In the genomic region with DNA sequence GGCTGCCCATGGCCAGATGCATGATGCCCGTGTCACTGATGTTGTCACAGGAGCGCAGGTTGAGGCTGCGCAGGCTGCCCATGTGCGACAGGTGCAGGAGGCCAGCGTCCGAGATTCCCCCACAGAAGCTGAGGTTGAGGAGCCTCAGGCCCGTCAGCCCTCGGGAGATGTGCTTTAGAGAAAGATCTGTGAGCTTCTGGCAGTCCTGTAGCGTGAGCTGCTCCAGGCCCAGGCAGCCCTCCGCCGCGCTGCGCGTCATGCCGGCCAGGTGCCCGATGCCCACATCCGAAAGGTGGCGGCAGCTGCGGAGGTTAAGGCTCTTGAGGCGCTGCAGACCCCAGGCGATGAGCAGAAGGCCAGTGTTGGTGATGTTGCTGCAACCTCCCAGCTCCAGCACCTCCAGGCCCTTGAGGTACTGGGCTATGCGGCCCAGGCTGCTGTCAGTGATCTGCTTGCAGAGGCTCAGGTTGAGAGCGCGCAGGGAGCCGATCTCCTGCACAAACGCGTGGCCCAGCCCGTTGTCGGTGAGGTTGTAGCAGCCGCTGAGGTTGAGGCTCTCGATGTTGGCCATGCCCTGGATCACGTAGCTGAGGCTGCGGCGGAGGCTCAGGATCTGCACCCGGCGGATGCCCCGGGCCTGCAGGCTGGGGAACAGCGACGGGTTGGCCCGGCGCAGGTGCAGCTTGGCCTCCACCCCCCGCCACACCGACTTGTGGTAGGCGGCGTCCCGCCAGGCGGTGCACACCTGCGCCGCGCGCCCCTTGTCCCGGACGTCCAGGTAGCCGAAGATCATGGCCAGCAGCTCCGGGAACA, we compare ENCODE assay signal across 8 cellular contexts. TPM values are rescaled to one million over a fixed set of nuclear protein-coding genes. Genes with fewer than 3 reads are reported as not detected.
A peak's percentile ranks its signal among the peaks of the same experiment; 100 is the strongest.
DNase-seq lines count a peak whose midpoint lies in the region; ATAC-seq and TF ChIP-seq lines count a peak whose summit lies in the region.

No MANE protein-coding gene starts in this region.

- peak overlapping the region; percentile 86 for H3K4me3 ChIP-seq in GM12875 (ENCODE audit: low read depth, low read length)
- peak overlapping the region; percentile 73 for H3K4me3 ChIP-seq in HFF-Myc (replicated peaks; ENCODE audit: low read depth, low read length)
- peak overlapping the region; percentile 83 for H3K4me3 ChIP-seq in effector memory CD4-positive, alpha-beta T cell (ENCODE audit: insufficient read depth, low read depth, low read length, poor library complexity, severe bottlenecking)
- H3K4me3 ChIP-seq in mucosa of descending colon, result peak overlapping the region; percentile 45
- peak overlapping the region; percentile 79 to 91 for H3K4me3 ChIP-seq in stomach smooth muscle (ENCODE audit: low read length in 2 of 2)

- peaks cover 37% of the 10 kb centered on the region for H3K4me1 Mint-ChIP-seq in activated CD4-positive, alpha-beta memory T cell treated with anti-CD3 and anti-CD28 coated beads for 36 hours (ENCODE audit: low read depth)

- no peaks in the 10 kb centered on the region for H3K27me3 Mint-ChIP-seq in activated CD4-positive, alpha-beta memory T cell treated with anti-CD3 and anti-CD28 coated beads for 36 hours

- no peaks in the 10 kb centered on the region for H3K36me3 ChIP-seq in effector memory CD4-positive, alpha-beta T cell (ENCODE audit: control insufficient read depth, insufficient read depth, low read length)
- H3K36me3 ChIP-seq in mucosa of descending colon (ENCODE audit: low read depth), result no peaks in the 10 kb centered on the region
- no peaks in the 10 kb centered on the region for H3K36me3 ChIP-seq in stomach smooth muscle (ENCODE audit: control insufficient read depth in 2 of 2, insufficient read depth in 2 of 2, low read length in 2 of 2)

- H3K9ac ChIP-seq in stomach smooth muscle (ENCODE audit: low read length in 2 of 2), result peak overlapping the region; percentile 52 to 58

- H3K9me3 Mint-ChIP-seq in activated CD4-positive, alpha-beta memory T cell treated with anti-CD3 and anti-CD28 coated beads for 36 hours, result no peaks in the 10 kb centered on the region

- peak overlapping the region; percentile 91 for H3K27ac Mint-ChIP-seq in activated CD4-positive, alpha-beta memory T cell treated with anti-CD3 and anti-CD28 coated beads for 36 hours

- peak overlapping the region; percentile 58 for H3K27ac ChIP-seq in effector memory CD4-positive, alpha-beta T cell (ENCODE audit: insufficient read depth, low read length, poor library complexity, severe bottlenecking)
- H3K27ac ChIP-seq in stomach smooth muscle (ENCODE audit: low read length), result peak overlapping the region; percentile 55

- H3K9me3 ChIP-seq in effector memory CD4-positive, alpha-beta T cell (ENCODE audit: control insufficient read depth, low read length), result no peaks in the 10 kb centered on the region
- H3K9me3 ChIP-seq in mucosa of descending colon (no peaks in the 10 kb centered on the region), stomach smooth muscle (ENCODE audit: control insufficient read depth in 2 of 2, low read length in 2 of 2) (no peaks in the 10 kb centered on the region)

- H3K27me3 ChIP-seq in effector memory CD4-positive, alpha-beta T cell (replicated peaks; ENCODE audit: control insufficient read depth, insufficient read depth, low read length, poor library complexity, severe bottlenecking), result no peaks in the 10 kb centered on the region
- no peaks in the 10 kb centered on the region for H3K27me3 ChIP-seq in stomach smooth muscle (ENCODE audit: control insufficient read depth in 1 of 2, insufficient read depth in 2 of 2, low read length in 2 of 2)

- TF ChIP-seq CTCF in GM12875 (IDR thresholded peaks at IDR 0.05; ENCODE audit: borderline replicate concordance, insufficient read depth, low read depth, low read length), result no peak
- TF ChIP-seq CTCF in HFF-Myc (IDR thresholded peaks at IDR 0.05; ENCODE audit: low read depth, low read length, missing control alignments), result no peak
- TF ChIP-seq CTCF in mucosa of descending colon (IDR thresholded peaks at IDR 0.05), result no peak

- H3K36me3 Mint-ChIP-seq in activated CD4-positive, alpha-beta memory T cell treated with anti-CD3 and anti-CD28 coated beads for 36 hours, result peaks cover 17% of the 10 kb centered on the region

- CTCF ChIA-PET in activated CD4-positive, alpha-beta memory T cell treated with anti-CD3 and anti-CD28 coated beads for 36 hours (lab: Charles Lee), result interaction anchor here (0.9 to 6.9 kb wide), 12 partner anchors 8 to 644 kb away, joined by 3 to 80 read pairs (median 4); a partner anchor contains a TSS

- ATAC-seq in mucosa of descending colon, result peak; percentile 42

- intact Hi-C loops in activated CD4-positive, alpha-beta memory T cell treated with anti-CD3 and anti-CD28 coated beads for 36 hours (cut with micrococcal nuclease), result loop anchor here (5.0 to 10.0 kb wide), 5 partner anchors 61 to 1029 kb away; a partner anchor contains a TSS
- intact Hi-C loops in mucosa of descending colon (cut with DNase I, micrococcal nuclease), result no loop called here

- POLR2A ChIA-PET in activated CD4-positive, alpha-beta memory T cell treated with anti-CD3 and anti-CD28 coated beads for 36 hours (lab: Charles Lee), result interaction anchor here (0.8 to 2.2 kb wide), 8 partner anchors 9 to 842 kb away, joined by 3 to 24 read pairs (median 4); a partner anchor contains a TSS

- no peak for DNase-seq in HFF-Myc (ENCODE audit: extremely low read depth, low read depth)
- DNase-seq in NCI-H1105 treated with DMSO at 0.1 percent for 48 hours (lab: John Stamatoyannopoulos, UW), result peak; percentile 56
- peak; percentile 65 for DNase-seq in activated CD4-positive, alpha-beta memory T cell treated with anti-CD3 and anti-CD28 coated beads for 36 hours
- peak; percentile 39 to 50 (median 49) for DNase-seq in effector memory CD4-positive, alpha-beta T cell
- DNase-seq in mucosa of descending colon, result peak; percentile 74 to 87 (median 84)
- no peak for DNase-seq in AG20443 (ENCODE audit: low spot score)

- peaks cover 34% of the 10 kb centered on the region for H3K4me1 ChIP-seq in effector memory CD4-positive, alpha-beta T cell (ENCODE audit: control insufficient read depth, insufficient read depth, low read length, poor library complexity, severe bottlenecking)
- peaks cover 40% of the 10 kb centered on the region for H3K4me1 ChIP-seq in mucosa of descending colon (ENCODE audit: low read depth)
- H3K4me1 ChIP-seq in stomach smooth muscle (ENCODE audit: control insufficient read depth, insufficient read depth, low read length), result peaks cover 37% of the 10 kb centered on the region

- peak overlapping the region; percentile 94 for H3K4me3 Mint-ChIP-seq in activated CD4-positive, alpha-beta memory T cell treated with anti-CD3 and anti-CD28 coated beads for 36 hours

RNA-seq across cellular contexts. Expression of a gene that starts 0.9 kb away (rescaled TPM):
- 10 to 100 TPM; 13.5 to 14.4 TPM for total RNA-seq in activated CD4-positive, alpha-beta memory T cell treated with anti-CD3 and anti-CD28 coated beads for 36 hours
- total RNA-seq in mucosa of descending colon, result 10 to 100 TPM; 29.4 to 39.6 (median 33.6) TPM

RNA-seq across cellular contexts. Expression of a gene that starts 35.6 kb away (rescaled TPM):
- not detected for total RNA-seq in activated CD4-positive, alpha-beta memory T cell treated with anti-CD3 and anti-CD28 coated beads for 36 hours
- total RNA-seq in mucosa of descending colon, result 10 to 100 TPM in 1 of 3 donors, 1 to 10 TPM in 2; 2.7 to 10.8 (median 4.7) TPM

Comparison
In these comparisons a context has a peak if more than half of its experiments do, and no peak if none do; other contexts are left out.
1. DNase-seq: peak in NCI-H1105 treated with DMSO at 0.1 percent for 48 hours (single experiment), activated CD4-positive, alpha-beta memory T cell treated with anti-CD3 and anti-CD28 coated beads for 36 hours (single experiment), effector memory CD4-positive, alpha-beta T cell (3 of 3) and mucosa of descending colon (3 of 3); none in HFF-Myc (single experiment) and AG20443 (single experiment).
2. Peak in every context shown above with its lines, with median percentiles within 50 percentile points of each other: H3K4me3 ChIP-seq.